ENCODE assay signal across 1 cellular context in the genomic region with DNA sequence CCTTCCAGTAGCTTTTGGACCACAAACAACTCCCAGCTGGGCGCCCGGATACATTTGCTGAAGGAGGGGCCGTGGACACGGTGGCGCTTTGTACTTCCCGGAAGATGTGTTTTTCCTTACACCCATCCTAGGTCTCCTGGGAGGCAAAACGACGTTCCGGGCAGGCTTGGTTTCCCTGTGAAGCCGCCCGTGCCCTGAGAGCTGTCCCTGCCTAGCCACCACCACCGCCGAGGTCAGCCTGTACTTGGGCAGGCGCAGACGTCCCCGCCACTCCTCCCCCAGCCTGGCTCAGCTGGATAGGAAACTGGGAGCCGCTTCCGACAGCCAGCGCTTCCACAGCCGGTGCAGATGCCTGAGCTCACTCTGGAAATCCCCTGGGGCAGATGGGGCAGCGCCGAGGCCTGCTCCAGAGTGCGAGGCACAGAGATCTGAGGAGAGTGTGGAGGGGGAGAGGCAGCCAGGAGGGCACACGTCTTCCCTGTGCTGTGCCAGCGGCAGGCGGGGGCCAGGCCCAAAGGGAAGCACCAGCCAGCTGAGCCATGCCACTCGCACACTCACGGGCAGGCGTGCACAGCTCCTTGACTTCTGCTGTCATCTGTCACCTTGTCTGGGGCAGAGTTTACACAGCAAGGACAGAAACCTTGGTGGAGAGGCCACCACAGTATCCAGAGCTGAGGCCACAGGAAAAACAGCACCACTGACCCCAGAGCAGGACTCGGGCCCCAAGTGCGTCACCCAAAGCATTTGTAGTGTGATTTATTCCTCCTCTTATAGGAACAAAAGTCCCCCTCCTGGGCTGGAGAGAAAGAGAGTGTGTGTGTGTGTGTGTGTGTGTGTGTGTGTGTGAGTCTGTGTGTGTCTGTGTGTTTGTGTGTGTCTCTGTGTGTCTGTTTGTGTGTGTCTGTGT.
TF ChIP-seq lines count a peak whose summit lies in the region.

No MANE protein-coding gene starts in this region.

TF ChIP-seq in HepG2, 621 proteins besides CTCF, POLR2A, EP300 and RAD21 (continued from another document and continues in another):
- TF ChIP-seq, protein P1, sequence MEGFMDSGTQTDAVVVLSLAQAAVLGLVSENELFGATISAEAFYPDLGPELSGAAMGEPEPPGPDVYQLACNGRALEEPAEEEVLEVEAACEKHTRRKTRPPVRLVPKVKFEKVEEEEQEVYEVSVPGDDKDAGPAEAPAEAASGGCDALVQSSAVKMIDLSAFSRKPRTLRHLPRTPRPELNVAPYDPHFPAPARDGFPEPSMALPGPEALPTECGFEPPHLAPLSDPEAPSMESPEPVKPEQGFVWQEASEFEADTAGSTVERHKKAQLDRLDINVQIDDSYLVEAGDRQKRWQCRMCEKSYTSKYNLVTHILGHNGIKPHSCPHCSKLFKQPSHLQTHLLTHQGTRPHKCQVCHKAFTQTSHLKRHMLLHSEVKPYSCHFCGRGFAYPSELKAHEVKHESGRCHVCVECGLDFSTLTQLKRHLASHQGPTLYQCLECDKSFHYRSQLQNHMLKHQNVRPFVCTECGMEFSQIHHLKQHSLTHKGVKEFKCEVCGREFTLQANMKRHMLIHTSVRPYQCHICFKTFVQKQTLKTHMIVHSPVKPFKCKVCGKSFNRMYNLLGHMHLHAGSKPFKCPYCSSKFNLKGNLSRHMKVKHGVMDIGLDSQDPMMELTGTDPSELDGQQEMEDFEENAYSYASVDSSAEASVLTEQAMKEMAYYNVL (CRISPR knock-in tag; IDR thresholded peaks at IDR 0.05; ENCODE audit: borderline replicate concordance) = peak; percentile 33; the same call in 1 of the 2 replicates
- TF ChIP-seq, protein P2, sequence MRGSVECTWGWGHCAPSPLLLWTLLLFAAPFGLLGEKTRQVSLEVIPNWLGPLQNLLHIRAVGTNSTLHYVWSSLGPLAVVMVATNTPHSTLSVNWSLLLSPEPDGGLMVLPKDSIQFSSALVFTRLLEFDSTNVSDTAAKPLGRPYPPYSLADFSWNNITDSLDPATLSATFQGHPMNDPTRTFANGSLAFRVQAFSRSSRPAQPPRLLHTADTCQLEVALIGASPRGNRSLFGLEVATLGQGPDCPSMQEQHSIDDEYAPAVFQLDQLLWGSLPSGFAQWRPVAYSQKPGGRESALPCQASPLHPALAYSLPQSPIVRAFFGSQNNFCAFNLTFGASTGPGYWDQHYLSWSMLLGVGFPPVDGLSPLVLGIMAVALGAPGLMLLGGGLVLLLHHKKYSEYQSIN (CRISPR knock-in tag; IDR thresholded peaks at IDR 0.05; ENCODE audit: borderline replicate concordance) = no peak
- TF ChIP-seq, protein P3, sequence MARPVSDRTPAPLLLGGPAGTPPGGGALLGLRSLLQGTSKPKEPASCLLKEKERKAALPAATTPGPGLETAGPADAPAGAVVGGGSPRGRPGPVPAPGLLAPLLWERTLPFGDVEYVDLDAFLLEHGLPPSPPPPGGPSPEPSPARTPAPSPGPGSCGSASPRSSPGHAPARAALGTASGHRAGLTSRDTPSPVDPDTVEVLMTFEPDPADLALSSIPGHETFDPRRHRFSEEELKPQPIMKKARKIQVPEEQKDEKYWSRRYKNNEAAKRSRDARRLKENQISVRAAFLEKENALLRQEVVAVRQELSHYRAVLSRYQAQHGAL (CRISPR knock-in tag; IDR thresholded peaks at IDR 0.05; ENCODE audit: not compliant biosample characterization) = no peak
- no peak for TF ChIP-seq PRPF4 (IDR thresholded peaks at IDR 0.05; ENCODE audit: low read depth, low read length, poor library complexity, severe bottlenecking)
- peak; percentile 61; the same call in 1 of the 3 replicates for TF ChIP-seq MXI1 (IDR thresholded peaks at IDR 0.05; ENCODE audit: borderline replicate concordance, low read depth, low read length)
- peak; percentile 58; the same call in 1 of the 2 replicates for TF ChIP-seq ZNF614 (CRISPR knock-in tag; IDR thresholded peaks at IDR 0.05; ENCODE audit: borderline replicate concordance)
- TF ChIP-seq, protein P4, sequence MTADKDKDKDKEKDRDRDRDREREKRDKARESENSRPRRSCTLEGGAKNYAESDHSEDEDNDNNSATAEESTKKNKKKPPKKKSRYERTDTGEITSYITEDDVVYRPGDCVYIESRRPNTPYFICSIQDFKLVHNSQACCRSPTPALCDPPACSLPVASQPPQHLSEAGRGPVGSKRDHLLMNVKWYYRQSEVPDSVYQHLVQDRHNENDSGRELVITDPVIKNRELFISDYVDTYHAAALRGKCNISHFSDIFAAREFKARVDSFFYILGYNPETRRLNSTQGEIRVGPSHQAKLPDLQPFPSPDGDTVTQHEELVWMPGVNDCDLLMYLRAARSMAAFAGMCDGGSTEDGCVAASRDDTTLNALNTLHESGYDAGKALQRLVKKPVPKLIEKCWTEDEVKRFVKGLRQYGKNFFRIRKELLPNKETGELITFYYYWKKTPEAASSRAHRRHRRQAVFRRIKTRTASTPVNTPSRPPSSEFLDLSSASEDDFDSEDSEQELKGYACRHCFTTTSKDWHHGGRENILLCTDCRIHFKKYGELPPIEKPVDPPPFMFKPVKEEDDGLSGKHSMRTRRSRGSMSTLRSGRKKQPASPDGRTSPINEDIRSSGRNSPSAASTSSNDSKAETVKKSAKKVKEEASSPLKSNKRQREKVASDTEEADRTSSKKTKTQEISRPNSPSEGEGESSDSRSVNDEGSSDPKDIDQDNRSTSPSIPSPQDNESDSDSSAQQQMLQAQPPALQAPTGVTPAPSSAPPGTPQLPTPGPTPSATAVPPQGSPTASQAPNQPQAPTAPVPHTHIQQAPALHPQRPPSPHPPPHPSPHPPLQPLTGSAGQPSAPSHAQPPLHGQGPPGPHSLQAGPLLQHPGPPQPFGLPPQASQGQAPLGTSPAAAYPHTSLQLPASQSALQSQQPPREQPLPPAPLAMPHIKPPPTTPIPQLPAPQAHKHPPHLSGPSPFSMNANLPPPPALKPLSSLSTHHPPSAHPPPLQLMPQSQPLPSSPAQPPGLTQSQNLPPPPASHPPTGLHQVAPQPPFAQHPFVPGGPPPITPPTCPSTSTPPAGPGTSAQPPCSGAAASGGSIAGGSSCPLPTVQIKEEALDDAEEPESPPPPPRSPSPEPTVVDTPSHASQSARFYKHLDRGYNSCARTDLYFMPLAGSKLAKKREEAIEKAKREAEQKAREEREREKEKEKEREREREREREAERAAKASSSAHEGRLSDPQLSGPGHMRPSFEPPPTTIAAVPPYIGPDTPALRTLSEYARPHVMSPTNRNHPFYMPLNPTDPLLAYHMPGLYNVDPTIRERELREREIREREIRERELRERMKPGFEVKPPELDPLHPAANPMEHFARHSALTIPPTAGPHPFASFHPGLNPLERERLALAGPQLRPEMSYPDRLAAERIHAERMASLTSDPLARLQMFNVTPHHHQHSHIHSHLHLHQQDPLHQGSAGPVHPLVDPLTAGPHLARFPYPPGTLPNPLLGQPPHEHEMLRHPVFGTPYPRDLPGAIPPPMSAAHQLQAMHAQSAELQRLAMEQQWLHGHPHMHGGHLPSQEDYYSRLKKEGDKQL (CRISPR knock-in tag; IDR thresholded peaks at IDR 0.05; ENCODE audit: low read depth) = no peak
- TF ChIP-seq, protein P5, sequence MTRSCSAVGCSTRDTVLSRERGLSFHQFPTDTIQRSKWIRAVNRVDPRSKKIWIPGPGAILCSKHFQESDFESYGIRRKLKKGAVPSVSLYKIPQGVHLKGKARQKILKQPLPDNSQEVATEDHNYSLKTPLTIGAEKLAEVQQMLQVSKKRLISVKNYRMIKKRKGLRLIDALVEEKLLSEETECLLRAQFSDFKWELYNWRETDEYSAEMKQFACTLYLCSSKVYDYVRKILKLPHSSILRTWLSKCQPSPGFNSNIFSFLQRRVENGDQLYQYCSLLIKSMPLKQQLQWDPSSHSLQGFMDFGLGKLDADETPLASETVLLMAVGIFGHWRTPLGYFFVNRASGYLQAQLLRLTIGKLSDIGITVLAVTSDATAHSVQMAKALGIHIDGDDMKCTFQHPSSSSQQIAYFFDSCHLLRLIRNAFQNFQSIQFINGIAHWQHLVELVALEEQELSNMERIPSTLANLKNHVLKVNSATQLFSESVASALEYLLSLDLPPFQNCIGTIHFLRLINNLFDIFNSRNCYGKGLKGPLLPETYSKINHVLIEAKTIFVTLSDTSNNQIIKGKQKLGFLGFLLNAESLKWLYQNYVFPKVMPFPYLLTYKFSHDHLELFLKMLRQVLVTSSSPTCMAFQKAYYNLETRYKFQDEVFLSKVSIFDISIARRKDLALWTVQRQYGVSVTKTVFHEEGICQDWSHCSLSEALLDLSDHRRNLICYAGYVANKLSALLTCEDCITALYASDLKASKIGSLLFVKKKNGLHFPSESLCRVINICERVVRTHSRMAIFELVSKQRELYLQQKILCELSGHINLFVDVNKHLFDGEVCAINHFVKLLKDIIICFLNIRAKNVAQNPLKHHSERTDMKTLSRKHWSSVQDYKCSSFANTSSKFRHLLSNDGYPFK (CRISPR knock-in tag; IDR thresholded peaks at IDR 0.05; ENCODE audit: borderline replicate concordance) = peak; percentile 78
- peak; percentile 35; the same call in 1 of the 2 replicates for TF ChIP-seq NFKBIZ (CRISPR knock-in tag; IDR thresholded peaks at IDR 0.05)
- no peak for TF ChIP-seq HES4 (CRISPR knock-in tag; IDR thresholded peaks at IDR 0.05; ENCODE audit: borderline replicate concordance)
- TF ChIP-seq, protein P6, sequence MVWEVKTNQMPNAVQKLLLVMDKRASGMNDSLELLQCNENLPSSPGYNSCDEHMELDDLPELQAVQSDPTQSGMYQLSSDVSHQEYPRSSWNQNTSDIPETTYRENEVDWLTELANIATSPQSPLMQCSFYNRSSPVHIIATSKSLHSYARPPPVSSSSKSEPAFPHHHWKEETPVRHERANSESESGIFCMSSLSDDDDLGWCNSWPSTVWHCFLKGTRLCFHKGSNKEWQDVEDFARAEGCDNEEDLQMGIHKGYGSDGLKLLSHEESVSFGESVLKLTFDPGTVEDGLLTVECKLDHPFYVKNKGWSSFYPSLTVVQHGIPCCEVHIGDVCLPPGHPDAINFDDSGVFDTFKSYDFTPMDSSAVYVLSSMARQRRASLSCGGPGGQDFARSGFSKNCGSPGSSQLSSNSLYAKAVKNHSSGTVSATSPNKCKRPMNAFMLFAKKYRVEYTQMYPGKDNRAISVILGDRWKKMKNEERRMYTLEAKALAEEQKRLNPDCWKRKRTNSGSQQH (CRISPR knock-in tag; IDR thresholded peaks at IDR 0.05; ENCODE audit: low read depth) = no peak; the same call in none of the 2 replicates
- TF ChIP-seq HNRNPK (IDR thresholded peaks at IDR 0.05; ENCODE audit: low read depth, low read length, poor library complexity, severe bottlenecking) = peak; percentile 23
- peak; percentile 83; the same call in 1 of the 2 replicates for TF ChIP-seq ZNF230 (CRISPR knock-in tag; IDR thresholded peaks at IDR 0.05)
- peak; percentile 83; the same call in 1 of the 2 replicates for TF ChIP-seq ZNF619 (CRISPR knock-in tag; IDR thresholded peaks at IDR 0.05)
- TF ChIP-seq ZKSCAN5 (CRISPR knock-in tag; IDR thresholded peaks at IDR 0.05) = no peak
- no peak for TF ChIP-seq EZH2 (conservative IDR thresholded peaks at IDR 0.05; ENCODE audit: low read depth, low read length)
- TF ChIP-seq MBD4 (IDR thresholded peaks at IDR 0.05; ENCODE audit: borderline replicate concordance, low read length) = no peak
- peak; percentile 24; the same call in 1 of the 2 replicates for TF ChIP-seq ISL2 (CRISPR knock-in tag; IDR thresholded peaks at IDR 0.05)
- no peak for TF ChIP-seq ZSCAN30 (CRISPR knock-in tag; IDR thresholded peaks at IDR 0.05)
- no peak for TF ChIP-seq SRSF1 (optimal IDR thresholded peaks at IDR 0.05; ENCODE audit: low read depth, low read length)
- TF ChIP-seq ZNF83 (CRISPR knock-in tag; IDR thresholded peaks at IDR 0.05; ENCODE audit: borderline replicate concordance) = no peak
- TF ChIP-seq MAFG (CRISPR knock-in tag; IDR thresholded peaks at IDR 0.05) = no peak
- TF ChIP-seq ZNF781 (CRISPR knock-in tag; IDR thresholded peaks at IDR 0.05; ENCODE audit: borderline replicate concordance, not compliant biosample characterization) = no peak
- TF ChIP-seq TCF12 (IDR thresholded peaks at IDR 0.05) = no peak
- 0 out of 2 replicates have a peak, but pooled peaks have one; percentile 47 for TF ChIP-seq TCF12 (CRISPR knock-in tag; IDR thresholded peaks at IDR 0.05)
- no peak for TF ChIP-seq ZNF20 (CRISPR knock-in tag; IDR thresholded peaks at IDR 0.05)
- no peak for TF ChIP-seq ZNF207 (IDR thresholded peaks at IDR 0.05; ENCODE audit: borderline replicate concordance)
- TF ChIP-seq RFX1 (IDR thresholded peaks at IDR 0.05) = no peak
- no peak for TF ChIP-seq ZNF577 (CRISPR knock-in tag; IDR thresholded peaks at IDR 0.05; ENCODE audit: borderline replicate concordance, low read depth)
- TF ChIP-seq MYNN (CRISPR knock-in tag; IDR thresholded peaks at IDR 0.05; ENCODE audit: low read depth) = no peak
- TF ChIP-seq, protein P7, sequence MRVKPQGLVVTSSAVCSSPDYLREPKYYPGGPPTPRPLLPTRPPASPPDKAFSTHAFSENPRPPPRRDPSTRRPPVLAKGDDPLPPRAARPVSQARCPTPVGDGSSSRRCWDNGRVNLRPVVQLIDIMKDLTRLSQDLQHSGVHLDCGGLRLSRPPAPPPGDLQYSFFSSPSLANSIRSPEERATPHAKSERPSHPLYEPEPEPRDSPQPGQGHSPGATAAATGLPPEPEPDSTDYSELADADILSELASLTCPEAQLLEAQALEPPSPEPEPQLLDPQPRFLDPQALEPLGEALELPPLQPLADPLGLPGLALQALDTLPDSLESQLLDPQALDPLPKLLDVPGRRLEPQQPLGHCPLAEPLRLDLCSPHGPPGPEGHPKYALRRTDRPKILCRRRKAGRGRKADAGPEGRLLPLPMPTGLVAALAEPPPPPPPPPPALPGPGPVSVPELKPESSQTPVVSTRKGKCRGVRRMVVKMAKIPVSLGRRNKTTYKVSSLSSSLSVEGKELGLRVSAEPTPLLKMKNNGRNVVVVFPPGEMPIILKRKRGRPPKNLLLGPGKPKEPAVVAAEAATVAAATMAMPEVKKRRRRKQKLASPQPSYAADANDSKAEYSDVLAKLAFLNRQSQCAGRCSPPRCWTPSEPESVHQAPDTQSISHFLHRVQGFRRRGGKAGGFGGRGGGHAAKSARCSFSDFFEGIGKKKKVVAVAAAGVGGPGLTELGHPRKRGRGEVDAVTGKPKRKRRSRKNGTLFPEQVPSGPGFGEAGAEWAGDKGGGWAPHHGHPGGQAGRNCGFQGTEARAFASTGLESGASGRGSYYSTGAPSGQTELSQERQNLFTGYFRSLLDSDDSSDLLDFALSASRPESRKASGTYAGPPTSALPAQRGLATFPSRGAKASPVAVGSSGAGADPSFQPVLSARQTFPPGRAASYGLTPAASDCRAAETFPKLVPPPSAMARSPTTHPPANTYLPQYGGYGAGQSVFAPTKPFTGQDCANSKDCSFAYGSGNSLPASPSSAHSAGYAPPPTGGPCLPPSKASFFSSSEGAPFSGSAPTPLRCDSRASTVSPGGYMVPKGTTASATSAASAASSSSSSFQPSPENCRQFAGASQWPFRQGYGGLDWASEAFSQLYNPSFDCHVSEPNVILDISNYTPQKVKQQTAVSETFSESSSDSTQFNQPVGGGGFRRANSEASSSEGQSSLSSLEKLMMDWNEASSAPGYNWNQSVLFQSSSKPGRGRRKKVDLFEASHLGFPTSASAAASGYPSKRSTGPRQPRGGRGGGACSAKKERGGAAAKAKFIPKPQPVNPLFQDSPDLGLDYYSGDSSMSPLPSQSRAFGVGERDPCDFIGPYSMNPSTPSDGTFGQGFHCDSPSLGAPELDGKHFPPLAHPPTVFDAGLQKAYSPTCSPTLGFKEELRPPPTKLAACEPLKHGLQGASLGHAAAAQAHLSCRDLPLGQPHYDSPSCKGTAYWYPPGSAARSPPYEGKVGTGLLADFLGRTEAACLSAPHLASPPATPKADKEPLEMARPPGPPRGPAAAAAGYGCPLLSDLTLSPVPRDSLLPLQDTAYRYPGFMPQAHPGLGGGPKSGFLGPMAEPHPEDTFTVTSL (CRISPR knock-in tag; IDR thresholded peaks at IDR 0.05; ENCODE audit: borderline replicate concordance) = 0 out of 2 replicates have a peak, but pooled peaks have one; percentile 20
